Comparison of ENCODE assay signal across 10 cellular contexts in genomic region chr6:132490478-132491204, GRCh38. TPM values are rescaled to one million over a fixed set of nuclear protein-coding genes. Genes with fewer than 3 reads are reported as not detected.
A peak's percentile ranks its signal among the peaks of the same experiment; 100 is the strongest.
DNase-seq lines count a peak whose midpoint lies in the region; ATAC-seq and TF ChIP-seq lines count a peak whose summit lies in the region.
"Had no signal": no experiment of that assay in that cellular context is flagged by ENCODE, and none has a peak within 500 bp of the region (broad histone marks: within the 10 kb centered on the region; RNA-seq: fewer than 3 reads in every experiment).

No MANE protein-coding gene starts in this region.

- no peak for TF ChIP-seq EP300 in gastroesophageal sphincter (IDR thresholded peaks at IDR 0.05)

- H3K4me3 Mint-ChIP-seq in mesothelial cell of epicardium, result no peak overlapping the region
- H3K4me3 Mint-ChIP-seq: central memory CD8-positive, alpha-beta T cell had no signal

- H3K27ac ChIP-seq in gastroesophageal sphincter (peak overlapping the region in 3 of 4 donors; percentile 31 to 47 (median 38)), tibial artery (peak overlapping the region; percentile 49 to 66)

- ATAC-seq in GM19438 (IDR thresholded peaks at IDR 0.05; ENCODE audit: low read depth, unreplicated experiment) (peak; percentile 61), HG03280 (IDR thresholded peaks at IDR 0.05; ENCODE audit: unreplicated experiment) (peak; percentile 57), gastroesophageal sphincter (peak; percentile 50)

- DNase-seq in tibial artery (no peak), mesothelial cell of epicardium (ENCODE audit: low spot score in 2 of 2, unreplicated experiment in 2 of 2) (no peak), mesenteric fat pad (ENCODE audit: low spot score) (no peak), NCI-H526 (lab: John Stamatoyannopoulos, UW) (no peak)
- DNase-seq in activated naive CD4-positive, alpha-beta T cell (lab: John Stamatoyannopoulos, UW), result no peak
- DNase-seq: islet precursor cell had no signal

- H3K27ac Mint-ChIP-seq in mesothelial cell of epicardium, result no peak overlapping the region

- WGBS in gastroesophageal sphincter (ENCODE audit: low coverage in 1 of 2), 2 donors, result 75% methylated on average over 10 of the region's 10 CpGs; no CpG with 5 or more reads in 1 of the 2 donors

- peaks cover 11% of the 10 kb centered on the region for H3K4me1 Mint-ChIP-seq in mesothelial cell of epicardium

- H3K4me3 ChIP-seq in gastroesophageal sphincter (no peak overlapping the region), tibial artery (peak overlapping the region; percentile 1 to 9)

- H3K27me3 ChIP-seq in gastroesophageal sphincter (no peaks in the 10 kb centered on the region), tibial artery (no peaks in the 10 kb centered on the region)

- H3K4me1 ChIP-seq in gastroesophageal sphincter (peaks cover 0 to 39% (median 6%) of the 10 kb centered on the region in 3 donors), tibial artery (peaks cover 0 to 50% (median 24%) of the 10 kb centered on the region in 4 donors)

- TF ChIP-seq POLR2A in gastroesophageal sphincter (IDR thresholded peaks at IDR 0.05), result no peak

- no peaks in the 10 kb centered on the region for H3K27me3 Mint-ChIP-seq in mesothelial cell of epicardium (ENCODE audit: low read depth)
- H3K27me3 Mint-ChIP-seq: central memory CD8-positive, alpha-beta T cell had no signal

- H3K36me3 ChIP-seq in gastroesophageal sphincter, result peaks cover 0 to 5% of the 10 kb centered on the region in 2 donors
- H3K36me3 ChIP-seq in tibial artery, result no peaks in the 10 kb centered on the region

- H3K9me3 ChIP-seq in gastroesophageal sphincter, result no peaks in the 10 kb centered on the region
- H3K9me3 ChIP-seq in tibial artery, result no peaks in the 10 kb centered on the region

- intact Hi-C loops in tibial artery (cut with DNase I; ENCODE audit: low total_unique reads), result no loop called here

- TF ChIP-seq CTCF in gastroesophageal sphincter (IDR thresholded peaks at IDR 0.05) (no peak), tibial artery (IDR thresholded peaks at IDR 0.05) (no peak), mesothelial cell of epicardium (IDR thresholded peaks at IDR 0.05; ENCODE audit: unreplicated experiment) (no peak)

- peaks cover 14% of the 10 kb centered on the region for H3K9me3 Mint-ChIP-seq in mesothelial cell of epicardium
- H3K9me3 Mint-ChIP-seq: central memory CD8-positive, alpha-beta T cell had no signal

- peaks cover 37% of the 10 kb centered on the region for H3K36me3 Mint-ChIP-seq in mesothelial cell of epicardium

RNA-seq across cellular contexts. Expression of gene STX7, which starts 22.3 kb away (rescaled TPM):
- total RNA-seq in gastroesophageal sphincter, result 100 to 1,000 TPM in 1 of 4 donors, 10 to 100 TPM in 3; 59.5 to 102 (median 65.3) TPM
- total RNA-seq in mesothelial cell of epicardium, result 46.9 to 48.1 TPM (median 47.9 TPM) in 3 replicates
- total RNA-seq in mesenteric fat pad, result 96.3 TPM

RNA-seq across cellular contexts. Expression of gene TAAR9, which starts 47.4 kb away (rescaled TPM):
- not detected for total RNA-seq in gastroesophageal sphincter
- not detected in 3 replicates for total RNA-seq in mesothelial cell of epicardium
- total RNA-seq in mesenteric fat pad, result not detected

Comparison
In these comparisons a context has a peak if more than half of its experiments do, and no peak if none do; other contexts are left out.
1. H3K4me3 ChIP-seq: peak in tibial artery (2 of 2); none in gastroesophageal sphincter (0 of 2).
2. Peak in every context shown above with its lines, with median percentiles within 50 percentile points of each other: ATAC-seq.